Comparison of ENCODE assay signal across 8 cellular contexts in genomic region chr15:63502843-63503738, GRCh38. TPM values are rescaled to one million over a fixed set of nuclear protein-coding genes. Genes with fewer than 3 reads are reported as not detected.
A peak's percentile ranks its signal among the peaks of the same experiment; 100 is the strongest.
DNase-seq lines count a peak whose midpoint lies in the region; ATAC-seq, FAIRE-seq and TF ChIP-seq lines count a peak whose summit lies in the region.

No MANE protein-coding gene starts in this region.

- peak; percentile 75 to 83 for ATAC-seq in lower lobe of right lung

- intact Hi-C loops in lower lobe of right lung (cut with DNase I) = no loop called here

- no peak for TF ChIP-seq CTCF in lower lobe of right lung (IDR thresholded peaks at IDR 0.05)

- peak overlapping the region; percentile 99 for H3K27ac ChIP-seq in lower lobe of right lung

- H3K9me3 ChIP-seq in lower lobe of right lung = no peaks in the 10 kb centered on the region

- H3K36me3 ChIP-seq in lower lobe of right lung = no peaks in the 10 kb centered on the region

- peaks cover 74% of the 10 kb centered on the region for H3K4me1 ChIP-seq in lower lobe of right lung

- no peaks in the 10 kb centered on the region for H3K27me3 ChIP-seq in lower lobe of right lung (ENCODE audit: low read depth)

- peak; percentile 78 for FAIRE-seq in H54 (lab: Jason Lieb, UNC)

- no peak for TF ChIP-seq POLR2A in H54 (IDR thresholded peaks at IDR 0.05; ENCODE audit: low read depth, low read length)

- DNase-seq in ELR (ENCODE audit: low read depth) (peak; percentile 98), H54 (ENCODE audit: insufficient read length, low spot score) (peak; percentile 47), LoVo (ENCODE audit: low spot score) (peak; percentile 99), dermis blood vessel endothelial cell (peak; percentile 95), lower lobe of right lung (peak; percentile 98), DMS79 treated with DMSO at 0.1 percent for 48 hours (lab: John Stamatoyannopoulos, UW) (no peak)
- peak; percentile 84 for DNase-seq in activated CD4-positive, alpha-beta T cell treated with anti-CD3 and anti-CD28 coated beads for 48 hours
- peak in 2 of 3 experiments; percentile 32 to 73 for DNase-seq in stimulated activated CD4-positive, alpha-beta T cell treated with anti-CD3 and anti-CD28 coated beads, TNF-alpha, amount 100 ng/mL, for 24 hours (ENCODE audit: low read depth in 3 of 3)

- peak overlapping the region; percentile 82 for H3K4me3 ChIP-seq in lower lobe of right lung

RNA-seq across cellular contexts. Expression of gene USP3, which starts 1.3 kb away (rescaled TPM):
- total RNA-seq in dermis blood vessel endothelial cell (39.7 and 47.6 TPM in 2 replicates), lower lobe of right lung (74.5 TPM)
